ENCODE assay signal across 23 cellular contexts in the genomic region with DNA sequence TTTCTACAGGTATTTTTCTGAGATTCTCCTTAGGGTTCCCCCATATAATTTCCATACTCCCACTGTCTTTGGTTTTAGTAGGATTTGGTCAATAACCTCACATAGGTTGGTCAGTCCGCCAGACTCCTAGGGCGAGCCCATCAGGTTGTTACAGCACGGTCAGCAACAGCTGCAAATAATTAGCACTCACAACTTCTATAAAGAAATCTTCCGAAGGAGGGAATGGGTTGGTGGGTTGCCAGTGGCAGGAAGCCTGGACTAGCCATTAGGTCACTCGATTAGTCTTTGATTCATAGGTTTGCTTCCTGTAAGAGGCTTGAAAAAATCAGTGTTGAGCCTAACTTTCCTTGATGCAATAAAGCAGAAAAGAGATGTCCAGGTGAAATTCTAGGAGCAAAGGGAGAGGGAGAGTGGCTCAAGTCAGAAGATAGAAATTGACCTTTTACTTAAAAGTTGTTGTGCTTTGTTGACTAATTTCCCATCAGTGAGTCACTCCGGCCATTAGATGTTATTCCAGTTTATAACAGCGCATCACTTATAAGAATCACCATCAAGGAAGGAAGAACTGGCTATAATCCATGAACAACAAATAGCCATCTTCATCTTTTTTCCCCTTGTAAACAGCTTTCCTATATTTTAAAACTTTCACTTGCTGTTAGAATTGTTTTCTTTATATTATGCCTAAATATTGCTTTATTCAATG. TPM values are rescaled to one million over a fixed set of nuclear protein-coding genes. Genes with fewer than 3 reads are reported as not detected.
A peak's percentile ranks its signal among the peaks of the same experiment; 100 is the strongest.
DNase-seq lines count a peak whose midpoint lies in the region; ATAC-seq, FAIRE-seq and TF ChIP-seq lines count a peak whose summit lies in the region.
"Had no signal": no experiment of that assay in that cellular context is flagged by ENCODE, and none has a peak within 500 bp of the region (broad histone marks: within the 10 kb centered on the region; RNA-seq: fewer than 3 reads in every experiment).

No MANE protein-coding gene starts in this region.

- H3K4me1 Mint-ChIP-seq in astrocyte (ENCODE audit: low read depth, unreplicated experiment): no peaks in the 10 kb centered on the region
- H3K4me1 Mint-ChIP-seq: IgD-negative memory B cell had no signal

- ATAC-seq in sciatic nerve (no peak), HG02678 (IDR thresholded peaks at IDR 0.05; ENCODE audit: unreplicated experiment) (no peak)
- ATAC-seq: activated T-helper 17 cell treated with anti-CD3 and anti-CD28 coated beads, Interleukin-2, amount 50 U/mL, for 72 hours; left lung had no signal

- no peaks in the 10 kb centered on the region for H3K36me3 Mint-ChIP-seq in astrocyte (ENCODE audit: low read depth, unreplicated experiment)
- H3K36me3 Mint-ChIP-seq: IgD-negative memory B cell had no signal

- H3K9me3 ChIP-seq in astrocyte (ENCODE audit: insufficient read depth, low read depth, low read length) (no peaks in the 10 kb centered on the region), spleen (no peaks in the 10 kb centered on the region)
- H3K9me3 ChIP-seq: HAP-1, left lung, sigmoid colon had no signal

- no peak overlapping the region for H3K27ac Mint-ChIP-seq in astrocyte (ENCODE audit: unreplicated experiment)
- H3K27ac Mint-ChIP-seq: IgD-negative memory B cell had no signal

- TF ChIP-seq POLR2A in spleen (IDR thresholded peaks at IDR 0.05): no peak

- TF ChIP-seq CTCF in astrocyte (IDR thresholded peaks at IDR 0.05; ENCODE audit: insufficient read depth, low read depth, low read length) (no peak), fibroblast of villous mesenchyme (IDR thresholded peaks at IDR 0.05; ENCODE audit: insufficient read depth, low read depth, low read length) (no peak), spleen (IDR thresholded peaks at IDR 0.05 in 8 of 11, conservative IDR thresholded peaks at IDR 0.05 in 3 of 11) (no peak)

- no peak overlapping the region for H3K4me2 ChIP-seq in astrocyte (ENCODE audit: low read length)

- H3K9ac ChIP-seq in astrocyte (ENCODE audit: low read length): no peak overlapping the region

- no peaks in the 10 kb centered on the region for H3K27me3 Mint-ChIP-seq in astrocyte (ENCODE audit: low read depth, unreplicated experiment)

- no peaks in the 10 kb centered on the region for H3K79me2 ChIP-seq in ACC112 (ENCODE audit: control insufficient read depth, insufficient read depth, low read length, unreplicated experiment)
- no peaks in the 10 kb centered on the region for H3K79me2 ChIP-seq in astrocyte (ENCODE audit: insufficient read depth, low read length)

- no peaks in the 10 kb centered on the region for H3K27me3 ChIP-seq in ACC112 (ENCODE audit: insufficient read depth, low read length)
- no peaks in the 10 kb centered on the region for H3K27me3 ChIP-seq in astrocyte (ENCODE audit: insufficient read depth, low read length)
- H3K27me3 ChIP-seq in spleen (replicated peaks in 1 of 7): no peaks in the 10 kb centered on the region
- H3K27me3 ChIP-seq: left lung, sigmoid colon had no signal

- H3K36me3 ChIP-seq in ACC112 (ENCODE audit: insufficient read depth, low read length) (no peaks in the 10 kb centered on the region), astrocyte (ENCODE audit: insufficient read depth, low read length) (no peaks in the 10 kb centered on the region), spleen (no peaks in the 10 kb centered on the region)
- H3K36me3 ChIP-seq: HAP-1, left lung, sigmoid colon, WERI-Rb-1 had no signal

- no peak overlapping the region for H3K4me3 Mint-ChIP-seq in astrocyte (ENCODE audit: unreplicated experiment)
- H3K4me3 Mint-ChIP-seq: activated T-helper 17 cell treated with anti-CD3 and anti-CD28 coated beads, Interleukin-2, amount 50 U/mL, for 72 hours; IgD-negative memory B cell had no signal

- FAIRE-seq in astrocyte (lab: Jason Lieb, UNC): no peak
- FAIRE-seq: endometrium had no signal

- peak; percentile 52 for DNase-seq in EL
- DNase-seq in astrocyte (ENCODE audit: low read depth): peak; percentile 4
- peak; percentile 45 for DNase-seq in fibroblast of villous mesenchyme (ENCODE audit: low read depth)
- no peak for DNase-seq in sciatic nerve (ENCODE audit: low spot score)
- no peak for DNase-seq in spleen
- DNase-seq: AML-193; aorta; Calu3; GDM1; left lung; NCI-H1930; NCI-H510A; occipital lobe; sigmoid colon; stimulated activated CD4-positive, alpha-beta T cell treated with anti-CD3 and anti-CD28 coated beads, Interleukin-4, amount 100 ng/mL, for 1 hour; WERI-Rb-1 had no signal

- H2AFZ ChIP-seq in ACC112 (ENCODE audit: low read length, unreplicated experiment): peak overlapping the region; percentile 44
- no peak overlapping the region for H2AFZ ChIP-seq in astrocyte (ENCODE audit: low read depth, low read length)

- no peaks in the 10 kb centered on the region for H4K20me1 ChIP-seq in astrocyte (ENCODE audit: insufficient read depth, low read length)

- WGBS in spleen, 5 donors: 92 to 97% (median 94%) methylated on average over 7 of the region's 7 CpGs

- H3K4me3 ChIP-seq in ACC112 (ENCODE audit: low read depth, low read length) (peak overlapping the region; percentile 4; the same call in 1 of the 2 replicates), astrocyte (ENCODE audit: insufficient read depth, low read depth, low read length) (no peak overlapping the region), fibroblast of villous mesenchyme (ENCODE audit: low read depth, low read length) (no peak overlapping the region), spleen (no peak overlapping the region)
- H3K4me3 ChIP-seq: HAP-1, left lung, sigmoid colon had no signal

- H3K4me1 ChIP-seq in ACC112 (ENCODE audit: control insufficient read depth, insufficient read depth, low read length, unreplicated experiment) (peaks cover 48% of the 10 kb centered on the region), astrocyte (ENCODE audit: insufficient read depth, low read length) (no peaks in the 10 kb centered on the region), spleen (no peaks in the 10 kb centered on the region)
- H3K4me1 ChIP-seq: HAP-1, left lung, sigmoid colon had no signal

- H3K27ac ChIP-seq in ACC112 (ENCODE audit: low read depth, low read length) (peak overlapping the region; percentile 66), astrocyte (ENCODE audit: low read depth, low read length) (no peak overlapping the region), spleen (no peak overlapping the region)
- H3K27ac ChIP-seq: HL-60, left lung, sigmoid colon, WERI-Rb-1 had no signal

- intact Hi-C loops in sciatic nerve (cut with DNase I): no loop called here
- intact Hi-C loops in spleen (cut with DNase I; ENCODE audit: low total_unique reads): no loop called here

- no peaks in the 10 kb centered on the region for H3K9me3 Mint-ChIP-seq in astrocyte (ENCODE audit: unreplicated experiment)
- H3K9me3 Mint-ChIP-seq: activated T-helper 17 cell treated with anti-CD3 and anti-CD28 coated beads, Interleukin-2, amount 50 U/mL, for 72 hours had no signal

RNA-seq across cellular contexts. Expression of gene PRG4, which starts 9.3 kb away (rescaled TPM):
- total RNA-seq in astrocyte: not detected in 2 replicates
- not detected in 2 replicates for total RNA-seq in fibroblast of villous mesenchyme
- 22.6 TPM for total RNA-seq in sciatic nerve
- total RNA-seq in spleen: 1 to 10 TPM in 2 of 7 donors, under 1 TPM in 4, not detected in 1; 0.09 to 1.8 (median 0.14) TPM
- under 1 TPM; 0.02 to 0.53 (median 0.03) TPM for polyA plus RNA-seq in spleen
- polyA plus RNA-seq: IgD-negative memory B cell had no signal

Comparison
In these comparisons a context has a peak if more than half of its experiments do, and no peak if none do; other contexts are left out.
1. DNase-seq: peak in EL (single experiment), astrocyte (single experiment) and fibroblast of villous mesenchyme (single experiment); none in sciatic nerve (single experiment) and spleen (single experiment).